Comparison of ENCODE assay signal across 8 cellular contexts in the genomic region with DNA sequence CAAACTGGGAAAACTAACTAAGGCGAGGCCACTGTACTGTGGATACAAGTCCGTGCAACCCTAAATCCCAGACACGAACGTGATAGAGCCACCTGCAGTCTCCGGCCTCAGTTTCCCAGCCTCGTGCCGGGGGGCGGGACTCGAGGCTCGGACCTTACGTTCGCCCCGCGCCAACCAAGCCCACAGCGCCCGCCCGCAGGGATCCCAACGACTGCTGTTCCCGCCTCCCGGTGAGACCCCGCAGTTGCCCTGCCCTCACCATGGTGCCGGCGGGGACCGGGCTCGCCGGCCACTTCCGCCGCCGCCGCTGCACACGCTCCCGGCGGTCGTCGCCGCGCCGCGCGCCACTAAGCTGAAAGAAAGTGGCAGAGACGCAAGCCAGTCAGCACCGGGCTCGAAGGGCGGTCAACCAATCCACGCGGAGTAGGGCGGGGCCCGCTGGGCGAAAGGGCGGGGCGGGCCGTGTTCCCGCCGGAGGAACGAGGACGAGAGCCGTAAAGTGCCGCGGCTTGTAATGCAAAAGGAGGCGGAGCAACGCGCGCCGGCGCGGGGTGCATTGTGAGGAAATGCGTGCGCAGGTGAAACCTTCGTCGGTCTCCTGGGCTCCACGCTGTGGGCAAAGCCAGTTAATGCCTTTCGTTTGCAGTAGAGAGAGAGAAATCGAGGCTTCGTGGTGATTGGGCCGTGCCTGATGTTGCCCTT. TPM values are rescaled to one million over a fixed set of nuclear protein-coding genes. Genes with fewer than 3 reads are reported as not detected.
DNase-seq lines count a peak whose midpoint lies in the region; ATAC-seq and TF ChIP-seq lines count a peak whose summit lies in the region.

Gene LSM4 (minus strand): TSS at position 318 of the 702 bp plus-strand sequence. CDS start 56 bp downstream, at position 262.

- H3K4me3 ChIP-seq in H7 (ENCODE audit: insufficient read depth, low read depth, low read length): peak within 1 kb of the TSS; percentile 82
- H3K4me3 ChIP-seq in Loucy (ENCODE audit: low read length, poor library complexity, severe bottlenecking): peak within 1 kb of the TSS; percentile 89

- no peaks in the 10 kb centered on the region for H3K9me3 ChIP-seq in Loucy (ENCODE audit: insufficient read depth, low read depth, low read length)

- peak; percentile 97 to 98 for ATAC-seq in natural killer cell treated with Interleukin-12 subunit alpha and Interleukin-12 subunit beta and Interleukin-15 and Interleukin-18, amount 100 ng/mL, for 72 hours
- peak; percentile 97 for ATAC-seq in stimulated activated naive CD8-positive, alpha-beta T cell treated with anti-CD3 and anti-CD28 coated beads, Interleukin-15, Interleukin-2, amounts not matched to agents 100 U/mL and 50 U/mL, for 24 hours

- H3K27me3 ChIP-seq in H7 (ENCODE audit: control insufficient read depth, insufficient read depth, low read length): no peaks in the 10 kb centered on the region
- H3K27me3 ChIP-seq in Loucy (ENCODE audit: insufficient read depth, low read length, poor library complexity, severe bottlenecking): no peaks in the 10 kb centered on the region

- TF ChIP-seq CTCF in Loucy (conservative IDR thresholded peaks at IDR 0.05; ENCODE audit: low read length): peak; percentile 49

- peaks cover 3% of the 10 kb centered on the region for H4K20me1 ChIP-seq in Loucy (ENCODE audit: insufficient read depth, low read length, poor library complexity, severe bottlenecking)

- peak; percentile 81 for TF ChIP-seq POLR2A in Raji (IDR thresholded peaks at IDR 0.05; ENCODE audit: insufficient read depth, low read depth, low read length)

- in situ Hi-C loops in G401 (cut with HindIII; ENCODE audit: low sequenced_read_pairs): no loop called here

- H3K4me3 Mint-ChIP-seq in natural killer cell treated with Interleukin-12 subunit alpha and Interleukin-12 subunit beta and Interleukin-15 and Interleukin-18, amount 100 ng/mL, for 72 hours: peak within 1 kb of the TSS; percentile 99

- peak within 1 kb of the TSS; percentile 100 for H3K9ac ChIP-seq in Loucy (ENCODE audit: low read depth, low read length, poor library complexity, severe bottlenecking)

- H3K4me2 ChIP-seq in Loucy (ENCODE audit: low read depth, low read length, poor library complexity, severe bottlenecking): peak within 1 kb of the TSS; percentile 99

- DNase-seq in G401 (ENCODE audit: low spot score): peak; percentile 98
- DNase-seq in H7: peak; percentile 100
- peak; percentile 100 for DNase-seq in activated T-helper 9 cell treated with anti-CD3 and anti-CD28 coated beads, Interleukin-2, amount 50 U/mL, for 16 hours (ENCODE audit: low read depth)
- peak; percentile 92 for DNase-seq in fibroblast of peridontal ligament (ENCODE audit: extremely low read depth)
- peak; percentile 99 for DNase-seq in natural killer cell treated with Interleukin-12 subunit alpha and Interleukin-12 subunit beta and Interleukin-15 and Interleukin-18, amount 100 ng/mL, for 72 hours (ENCODE audit: low spot score)
- peak; percentile 99 for DNase-seq in stimulated activated naive CD8-positive, alpha-beta T cell treated with anti-CD3 and anti-CD28 coated beads, Interleukin-15, Interleukin-2, amounts not matched to agents 100 U/mL and 50 U/mL, for 24 hours

- H3K36me3 Mint-ChIP-seq in natural killer cell treated with Interleukin-12 subunit alpha and Interleukin-12 subunit beta and Interleukin-15 and Interleukin-18, amount 100 ng/mL, for 72 hours: no peaks in the 10 kb centered on the region

- peak within 1 kb of the TSS; percentile 87 for H2AFZ ChIP-seq in Loucy (ENCODE audit: low read length)

- peaks cover 43% of the 10 kb centered on the region for H3K79me2 ChIP-seq in Loucy (ENCODE audit: insufficient read depth, low read length)

- peaks cover 5% of the 10 kb centered on the region for H3K36me3 ChIP-seq in H7 (replicated peaks; ENCODE audit: control insufficient read depth, insufficient read depth, low read length)
- H3K36me3 ChIP-seq in Loucy (ENCODE audit: insufficient read depth, low read length): no peaks in the 10 kb centered on the region

- H3K9me3 Mint-ChIP-seq in natural killer cell treated with Interleukin-12 subunit alpha and Interleukin-12 subunit beta and Interleukin-15 and Interleukin-18, amount 100 ng/mL, for 72 hours: no peaks in the 10 kb centered on the region

- no peaks in the 10 kb centered on the region for H3K27me3 Mint-ChIP-seq in natural killer cell treated with Interleukin-12 subunit alpha and Interleukin-12 subunit beta and Interleukin-15 and Interleukin-18, amount 100 ng/mL, for 72 hours

- peak within 1 kb of the TSS; percentile 91 to 98 for H3K27ac Mint-ChIP-seq in natural killer cell treated with Interleukin-12 subunit alpha and Interleukin-12 subunit beta and Interleukin-15 and Interleukin-18, amount 100 ng/mL, for 72 hours

- H3K4me1 Mint-ChIP-seq in natural killer cell treated with Interleukin-12 subunit alpha and Interleukin-12 subunit beta and Interleukin-15 and Interleukin-18, amount 100 ng/mL, for 72 hours (ENCODE audit: low read depth in 2 of 2): peaks cover 45 to 50% of the 10 kb centered on the region in 2 donors

- peaks cover 10% of the 10 kb centered on the region for H3F3A ChIP-seq in Loucy (ENCODE audit: low read depth)

- no peaks in the 10 kb centered on the region for H3K9me2 ChIP-seq in Loucy (replicated peaks; ENCODE audit: low read depth, low read length)

- peaks cover 53% of the 10 kb centered on the region for H3K4me1 ChIP-seq in Loucy (ENCODE audit: insufficient read depth, low read length, poor library complexity, severe bottlenecking)

RNA-seq across cellular contexts. Expression of gene LSM4, which starts in this region (rescaled TPM):
- 539 and 749 TPM in 2 replicates for total RNA-seq in G401 (2014; rRNA removed; shearing (Covaris generic))
- 787 and 838 TPM in 2 replicates for total RNA-seq in H7 (2014; rRNA removed; shearing (Covaris generic))
- 100 to 1,000 TPM; 153 to 223 TPM for total RNA-seq in natural killer cell treated with Interleukin-12 subunit alpha and Interleukin-12 subunit beta and Interleukin-15 and Interleukin-18, amount 100 ng/mL, for 72 hours

Comparison
In these comparisons a context has a peak if more than half of its experiments do, and no peak if none do; other contexts are left out.
1. Peak in every context shown above with its lines: DNase-seq, ATAC-seq and H3K4me3 ChIP-seq.